ENCODE assay signal across 17 cellular contexts in genomic region chr1:13277016-13277415, GRCh38. TPM values are rescaled to one million over a fixed set of nuclear protein-coding genes. Genes with fewer than 3 reads are reported as not detected.
"Had no signal": no experiment of that assay in that cellular context is flagged by ENCODE, and none has a peak within 500 bp of the region (broad histone marks: within the 10 kb centered on the region; RNA-seq: fewer than 3 reads in every experiment).

No MANE protein-coding gene starts in this region.

RNA-seq across cellular contexts. Expression of gene PRAMEF8, which starts 7.9 kb away (rescaled TPM):
- total RNA-seq: activated B cell treated with CpG ODN at 0.5 μM for 24 hours; activated CD4-positive, alpha-beta memory T cell treated with anti-CD3 and anti-CD28 coated beads for 36 hours; activated naive CD4-positive, alpha-beta T cell treated with anti-CD3 and anti-CD28 coated beads, Interleukin-2, amount 50 U/mL, for 72 hours; activated T-helper 1 cell treated with anti-CD3 and anti-CD28 coated beads, Interleukin-12 subunit alpha, Interleukin-12 subunit beta, Interleukin-2, Interleukin-4 antibody, amounts not matched to agents 30 ng/mL and 10 ng/mL and 1 ng/mL, durations not matched to agents 14 hours and 24 hours and 36 hours; adrenal gland; breast epithelium; esophagus mucosa; gastrocnemius medialis; lung microvascular endothelial cell; mesothelial cell of epicardium; occipital lobe; renal cortical epithelial cell; spleen; ureter had no signal
- polyA plus RNA-seq: adrenal gland, keratinocyte, spleen had no signal

RNA-seq across cellular contexts. Expression of gene PRAMEF5, which starts 23.0 kb away (rescaled TPM):
- total RNA-seq: activated B cell treated with CpG ODN at 0.5 μM for 24 hours; activated CD4-positive, alpha-beta memory T cell treated with anti-CD3 and anti-CD28 coated beads for 36 hours; activated naive CD4-positive, alpha-beta T cell treated with anti-CD3 and anti-CD28 coated beads, Interleukin-2, amount 50 U/mL, for 72 hours; activated T-helper 1 cell treated with anti-CD3 and anti-CD28 coated beads, Interleukin-12 subunit alpha, Interleukin-12 subunit beta, Interleukin-2, Interleukin-4 antibody, amounts not matched to agents 30 ng/mL and 10 ng/mL and 1 ng/mL, durations not matched to agents 14 hours and 24 hours and 36 hours; adrenal gland; astrocyte; breast epithelium; esophagus mucosa; gastrocnemius medialis; lung microvascular endothelial cell; mesothelial cell of epicardium; occipital lobe; renal cortical epithelial cell; spleen; ureter had no signal
- polyA plus RNA-seq: adrenal gland, keratinocyte, spleen, thymus had no signal

RNA-seq across cellular contexts. Expression of gene PRAMEF33, which starts 26.3 kb away (rescaled TPM):
- total RNA-seq: activated B cell treated with CpG ODN at 0.5 μM for 24 hours; activated CD4-positive, alpha-beta memory T cell treated with anti-CD3 and anti-CD28 coated beads for 36 hours; activated naive CD4-positive, alpha-beta T cell treated with anti-CD3 and anti-CD28 coated beads, Interleukin-2, amount 50 U/mL, for 72 hours; activated T-helper 1 cell treated with anti-CD3 and anti-CD28 coated beads, Interleukin-12 subunit alpha, Interleukin-12 subunit beta, Interleukin-2, Interleukin-4 antibody, amounts not matched to agents 30 ng/mL and 10 ng/mL and 1 ng/mL, durations not matched to agents 14 hours and 24 hours and 36 hours; adrenal gland; astrocyte; breast epithelium; esophagus mucosa; gastrocnemius medialis; lung microvascular endothelial cell; mesothelial cell of epicardium; occipital lobe; renal cortical epithelial cell; spleen; ureter had no signal
- polyA plus RNA-seq: adrenal gland, keratinocyte, spleen, thymus had no signal

RNA-seq across cellular contexts. Expression of gene PRAMEF15, which starts 38.4 kb away (rescaled TPM):
- total RNA-seq: activated B cell treated with CpG ODN at 0.5 μM for 24 hours; activated CD4-positive, alpha-beta memory T cell treated with anti-CD3 and anti-CD28 coated beads for 36 hours; activated naive CD4-positive, alpha-beta T cell treated with anti-CD3 and anti-CD28 coated beads, Interleukin-2, amount 50 U/mL, for 72 hours; activated T-helper 1 cell treated with anti-CD3 and anti-CD28 coated beads, Interleukin-12 subunit alpha, Interleukin-12 subunit beta, Interleukin-2, Interleukin-4 antibody, amounts not matched to agents 30 ng/mL and 10 ng/mL and 1 ng/mL, durations not matched to agents 14 hours and 24 hours and 36 hours; adrenal gland; astrocyte; breast epithelium; esophagus mucosa; gastrocnemius medialis; lung microvascular endothelial cell; mesothelial cell of epicardium; occipital lobe; renal cortical epithelial cell; spleen; ureter had no signal
- polyA plus RNA-seq: adrenal gland, keratinocyte, spleen had no signal

RNA-seq across cellular contexts. Expression of gene PRAMEF18, which starts 51.1 kb away (rescaled TPM):
- total RNA-seq: activated B cell treated with CpG ODN at 0.5 μM for 24 hours; activated CD4-positive, alpha-beta memory T cell treated with anti-CD3 and anti-CD28 coated beads for 36 hours; activated naive CD4-positive, alpha-beta T cell treated with anti-CD3 and anti-CD28 coated beads, Interleukin-2, amount 50 U/mL, for 72 hours; activated T-helper 1 cell treated with anti-CD3 and anti-CD28 coated beads, Interleukin-12 subunit alpha, Interleukin-12 subunit beta, Interleukin-2, Interleukin-4 antibody, amounts not matched to agents 30 ng/mL and 10 ng/mL and 1 ng/mL, durations not matched to agents 14 hours and 24 hours and 36 hours; adrenal gland; astrocyte; breast epithelium; esophagus mucosa; gastrocnemius medialis; lung microvascular endothelial cell; mesothelial cell of epicardium; occipital lobe; renal cortical epithelial cell; spleen; ureter had no signal
- polyA plus RNA-seq: adrenal gland, keratinocyte, spleen had no signal
